ENCODE assay signal across 34 cellular contexts in the genomic region with DNA sequence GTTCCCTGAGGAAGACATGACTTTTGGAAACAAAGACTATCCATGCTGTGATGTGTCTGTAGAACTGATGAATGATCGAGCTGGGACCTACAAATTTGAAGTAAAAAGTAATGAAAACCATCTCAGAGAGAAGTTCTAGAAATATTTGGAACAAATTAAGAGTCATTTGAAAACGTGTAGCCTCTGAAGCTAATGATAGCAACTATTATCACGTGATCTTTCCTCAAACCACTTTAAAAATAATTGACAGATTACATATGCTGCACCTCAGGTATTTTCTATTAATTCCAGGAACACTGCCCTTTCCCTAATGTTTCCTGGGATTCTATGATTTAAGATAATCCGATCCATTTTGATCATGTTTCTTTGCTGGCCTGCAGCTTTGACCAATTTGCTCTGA.
"Had no signal": no experiment of that assay in that cellular context is flagged by ENCODE, and none has a peak within 500 bp of the region (broad histone marks: within the 10 kb centered on the region; RNA-seq: fewer than 3 reads in every experiment).

No MANE protein-coding gene starts in this region.

- H3K9me3 ChIP-seq: MG63 had no signal

- H3K4me3 ChIP-seq: MG63 had no signal

- DNase-seq: Karpas-422, Kasumi-1, MG63, MM.1S, MV-4-11, NCI-H1048, NCI-H1092, NCI-H1092 treated with DMSO at 0.1 percent for 48 hours, NCI-H1105, NCI-H1105 treated with DMSO at 0.1 percent for 48 hours, NCI-H1417, NCI-H1417 treated with DMSO at 0.1 percent for 48 hours, NCI-H1436, NCI-H146, NCI-H1694, NCI-H1694 treated with DMSO at 0.1 percent for 48 hours, NCI-H187, NCI-H187 treated with DMSO at 0.1 percent for 48 hours, NCI-H1930, NCI-H2029, NCI-H2029 treated with DMSO at 0.1 percent for 48 hours, NCI-H2081, NCI-H2081 treated with DMSO at 0.1 percent for 48 hours, NCI-H2107, NCI-H2171, NCI-H2171 treated with DMSO at 0.1 percent for 48 hours, NCI-H2227 treated with DMSO at 0.1 percent for 48 hours, NCI-H226, NCI-H345, NCI-H446, NCI-H446 treated with DMSO at 0.1 percent for 48 hours, NCI-H510A, NCI-H510A treated with DMSO at 0.1 percent for 48 hours, NCI-H524 had no signal

- H3K36me3 ChIP-seq: MG63 had no signal

- H3K27me3 ChIP-seq: MG63 had no signal
